ENCODE assay signal across 22 cellular contexts in genomic region chr9:105088499-105088898, GRCh38.
"Had no signal": no experiment of that assay in that cellular context is flagged by ENCODE, and none has a peak within 500 bp of the region (broad histone marks: within the 10 kb centered on the region; RNA-seq: fewer than 3 reads in every experiment).

No MANE protein-coding gene starts in this region.

- H3K9me3 Mint-ChIP-seq: activated naive CD4-positive, alpha-beta T cell treated with anti-CD3 and anti-CD28 coated beads, Interleukin-2, amount 50 U/mL, for 72 hours; activated T-helper 2 cell treated with anti-CD3 and anti-CD28 coated beads, Interferon-gamma antibody, Interleukin-2, Interleukin-4, amounts not matched to agents 10 μg/mL and 5 μg/mL and 100 μg/mL, durations not matched to agents 14 hours and 24 hours and 36 hours; T-helper 2 cell treated with Interferon-gamma antibody and Interleukin-4, amounts not matched to agents 5 μg/mL and 100 μg/mL, for 36 hours had no signal

- H3K4me3 Mint-ChIP-seq: activated CD4-positive, alpha-beta T cell treated with anti-CD3 and anti-CD28 coated beads for 36 hours; activated CD8-positive, alpha-beta memory T cell treated with anti-CD3 and anti-CD28 coated beads, Interleukin-2, amount 10 ng/mL, durations not matched to agents 7 days and 5 days; activated CD8-positive, alpha-beta T cell treated with anti-CD3 and anti-CD28 coated beads, Interleukin-2, amount 10 ng/mL, durations not matched to agents 7 days and 5 days; naive thymus-derived CD8-positive, alpha-beta T cell; neural crest cell; T-helper 2 cell treated with Interferon-gamma antibody and Interleukin-4, amounts not matched to agents 5 μg/mL and 100 μg/mL, for 36 hours had no signal

- DNase-seq: activated CD4-positive, alpha-beta T cell treated with anti-CD3 and anti-CD28 coated beads for 36 hours; activated CD4-positive, CD25-positive, alpha-beta regulatory T cell; activated CD8-positive, alpha-beta memory T cell treated with anti-CD3 and anti-CD28 coated beads, Interleukin-2, amount 10 ng/mL, durations not matched to agents 7 days and 5 days; activated CD8-positive, alpha-beta T cell treated with anti-CD3 and anti-CD28 coated beads, Interleukin-2, amount 10 ng/mL, durations not matched to agents 7 days and 5 days; activated T-cell treated with anti-CD3 and anti-CD28 coated beads, Interleukin-2, amount 50 U/mL, for 48 hours; central memory CD4-positive, alpha-beta T cell; hippocampal formation; naive thymus-derived CD8-positive, alpha-beta T cell; nucleus accumbens; spleen; stimulated activated naive CD8-positive, alpha-beta T cell treated with anti-CD3 and anti-CD28 coated beads, Interleukin-15, Interleukin-2, amounts not matched to agents 100 U/mL and 50 U/mL, for 24 hours; T-helper 1 cell had no signal

- H3K79me2 ChIP-seq: parathyroid adenoma had no signal

- H3K4me3 ChIP-seq: breast epithelium, gastroesophageal sphincter, right atrium auricular region, spleen, thoracic aorta had no signal

- H3K27ac Mint-ChIP-seq: activated CD4-positive, alpha-beta T cell treated with anti-CD3 and anti-CD28 coated beads for 36 hours; activated CD8-positive, alpha-beta memory T cell treated with anti-CD3 and anti-CD28 coated beads, Interleukin-2, amount 10 ng/mL, durations not matched to agents 7 days and 5 days; activated CD8-positive, alpha-beta T cell treated with anti-CD3 and anti-CD28 coated beads, Interleukin-2, amount 10 ng/mL, durations not matched to agents 7 days and 5 days; activated naive CD4-positive, alpha-beta T cell treated with anti-CD3 and anti-CD28 coated beads, Interleukin-2, amount 50 U/mL, for 72 hours; activated T-helper 2 cell treated with anti-CD3 and anti-CD28 coated beads, Interferon-gamma antibody, Interleukin-2, Interleukin-4, amounts not matched to agents 10 μg/mL and 5 μg/mL and 100 μg/mL, durations not matched to agents 14 hours and 24 hours and 36 hours; naive thymus-derived CD8-positive, alpha-beta T cell; T-helper 2 cell treated with Interferon-gamma antibody and Interleukin-4, amounts not matched to agents 5 μg/mL and 100 μg/mL, for 36 hours had no signal

- H3K36me3 ChIP-seq: breast epithelium, gastroesophageal sphincter, right atrium auricular region, spleen, thoracic aorta had no signal

- H3K36me3 Mint-ChIP-seq: activated CD8-positive, alpha-beta memory T cell treated with anti-CD3 and anti-CD28 coated beads, Interleukin-2, amount 10 ng/mL, durations not matched to agents 7 days and 5 days; activated naive CD4-positive, alpha-beta T cell treated with anti-CD3 and anti-CD28 coated beads, Interleukin-2, amount 50 U/mL, for 72 hours; naive thymus-derived CD8-positive, alpha-beta T cell had no signal

- H3K27me3 Mint-ChIP-seq: activated CD4-positive, alpha-beta T cell treated with anti-CD3 and anti-CD28 coated beads for 36 hours; naive thymus-derived CD8-positive, alpha-beta T cell had no signal

- H3K4me1 ChIP-seq: breast epithelium, gastroesophageal sphincter, parathyroid adenoma, right atrium auricular region, spleen had no signal

- ATAC-seq: activated CD4-positive, alpha-beta T cell treated with anti-CD3 and anti-CD28 coated beads for 36 hours; activated CD8-positive, alpha-beta memory T cell treated with anti-CD3 and anti-CD28 coated beads, Interleukin-2, amount 10 ng/mL, durations not matched to agents 7 days and 5 days; activated CD8-positive, alpha-beta T cell treated with anti-CD3 and anti-CD28 coated beads, Interleukin-2, amount 10 ng/mL, durations not matched to agents 7 days and 5 days; activated naive CD4-positive, alpha-beta T cell treated with anti-CD3 and anti-CD28 coated beads, Interleukin-2, amount 50 U/mL, for 72 hours; naive thymus-derived CD8-positive, alpha-beta T cell; stimulated activated naive CD8-positive, alpha-beta T cell treated with anti-CD3 and anti-CD28 coated beads, Interleukin-15, Interleukin-2, amounts not matched to agents 100 U/mL and 50 U/mL, for 24 hours had no signal

- H3K4me1 Mint-ChIP-seq: activated CD4-positive, alpha-beta T cell treated with anti-CD3 and anti-CD28 coated beads for 36 hours; activated CD8-positive, alpha-beta memory T cell treated with anti-CD3 and anti-CD28 coated beads, Interleukin-2, amount 10 ng/mL, durations not matched to agents 7 days and 5 days; neural crest cell had no signal

- H3K9me3 ChIP-seq: breast epithelium, right atrium auricular region, thoracic aorta had no signal

- H3K27me3 ChIP-seq: breast epithelium, gastroesophageal sphincter, right atrium auricular region, spleen had no signal

- H3K27ac ChIP-seq: breast epithelium, epithelial cell of prostate, gastroesophageal sphincter, parathyroid adenoma, right atrium auricular region, spleen, thoracic aorta had no signal

- H2AFZ ChIP-seq: parathyroid adenoma had no signal

- H3K9ac ChIP-seq: parathyroid adenoma had no signal
